Comparison of ENCODE assay signal across 15 cellular contexts in the genomic region with DNA sequence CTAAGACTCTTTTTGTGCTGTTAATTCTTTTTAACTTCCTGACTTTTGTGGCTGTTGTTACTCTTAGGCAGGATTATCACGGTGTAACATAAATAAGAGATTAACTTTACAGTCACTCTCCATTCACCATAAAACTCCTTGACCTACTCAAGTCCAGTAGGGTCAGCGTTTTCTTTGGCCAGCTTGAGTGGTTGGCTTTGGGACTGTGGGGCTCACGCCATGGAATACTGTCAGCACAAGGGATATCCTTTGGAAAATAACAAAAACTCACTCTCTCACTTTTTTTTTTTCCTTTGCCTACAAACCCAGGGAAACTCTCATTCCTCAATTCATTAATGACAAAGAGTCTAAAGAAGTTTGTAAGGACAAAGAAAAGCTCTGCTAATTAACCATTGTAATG.
DNase-seq lines count a peak whose midpoint lies in the region; ATAC-seq, FAIRE-seq and TF ChIP-seq lines count a peak whose summit lies in the region.
"Had no signal": no experiment of that assay in that cellular context is flagged by ENCODE, and none has a peak within 500 bp of the region (broad histone marks: within the 10 kb centered on the region; RNA-seq: fewer than 3 reads in every experiment).

No MANE protein-coding gene starts in this region.

- no peaks in the 10 kb centered on the region for H3K9me3 ChIP-seq in right cardiac atrium (ENCODE audit: control insufficient read depth, low read length)
- no peaks in the 10 kb centered on the region for H3K9me3 ChIP-seq in right atrium auricular region
- no peaks in the 10 kb centered on the region for H3K9me3 ChIP-seq in MG63
- H3K9me3 ChIP-seq: BLaER1 had no signal

- ATAC-seq in right cardiac atrium = peak; percentile 75 to 88
- ATAC-seq: HCT116 had no signal

- H3K27me3 Mint-ChIP-seq in endothelial cell (ENCODE audit: unreplicated experiment) (no peaks in the 10 kb centered on the region), osteocyte (ENCODE audit: unreplicated experiment) (no peaks in the 10 kb centered on the region)

- H3K36me3 Mint-ChIP-seq in endothelial cell (ENCODE audit: low read depth, unreplicated experiment) (no peaks in the 10 kb centered on the region), osteocyte (ENCODE audit: unreplicated experiment) (no peaks in the 10 kb centered on the region)
- H3K36me3 Mint-ChIP-seq: CD14-positive monocyte; CD4-positive, alpha-beta memory T cell had no signal

- H3K36me3 ChIP-seq in right atrium auricular region (no peaks in the 10 kb centered on the region), MG63 (no peaks in the 10 kb centered on the region)
- H3K36me3 ChIP-seq: BLaER1 had no signal

- no peak for TF ChIP-seq CTCF in right atrium auricular region (IDR thresholded peaks at IDR 0.05)
- no peak for TF ChIP-seq CTCF in endothelial cell (IDR thresholded peaks at IDR 0.05; ENCODE audit: unreplicated experiment)
- no peak for TF ChIP-seq CTCF in osteocyte (IDR thresholded peaks at IDR 0.05)

- H3K4me3 Mint-ChIP-seq in endothelial cell (ENCODE audit: unreplicated experiment) (no peak overlapping the region), osteocyte (ENCODE audit: unreplicated experiment) (no peak overlapping the region)
- H3K4me3 Mint-ChIP-seq: CD14-positive monocyte; CD4-positive, alpha-beta memory T cell had no signal

- WGBS in right cardiac atrium = 39% methylated on average over 3 of the region's 3 CpGs

- H3K4me1 ChIP-seq in right cardiac atrium (ENCODE audit: control insufficient read depth, insufficient read depth, low read length) (peaks cover 2% of the 10 kb centered on the region), right atrium auricular region (peaks cover 0 to 21% of the 10 kb centered on the region in 2 donors)
- H3K4me1 ChIP-seq: BLaER1 had no signal

- H3K27ac ChIP-seq in right cardiac atrium (ENCODE audit: low read length) (no peak overlapping the region), right atrium auricular region (no peak overlapping the region)
- H3K27ac ChIP-seq: BLaER1 had no signal

- no peak overlapping the region for H3K4me3 ChIP-seq in right cardiac atrium (ENCODE audit: low read length)
- H3K4me3 ChIP-seq in right atrium auricular region = no peak overlapping the region
- no peak overlapping the region for H3K4me3 ChIP-seq in MG63
- H3K4me3 ChIP-seq: BLaER1 had no signal

- DNase-seq in right cardiac atrium = peak; percentile 33 to 68 (median 46)
- DNase-seq in right atrium auricular region (ENCODE audit: low spot score) = no peak
- peak; percentile 7 for DNase-seq in MG63
- no peak for DNase-seq in endothelial cell (ENCODE audit: low spot score)
- DNase-seq in urothelium cell line (ENCODE audit: low spot score) = no peak
- no peak for DNase-seq in osteocyte (ENCODE audit: extremely low spot score, unreplicated experiment)
- no peak for DNase-seq in activated CD4-positive, alpha-beta T cell treated with anti-CD3 and anti-CD28 coated beads, Interleukin-2, amount 50 U/mL, for 4 hours
- DNase-seq: 8988T; CD4-positive, alpha-beta memory T cell; DMS153; DMS79; GDM1 had no signal

- FAIRE-seq in urothelium cell line (lab: Jason Lieb, UNC) = no peak

- peaks cover 8% of the 10 kb centered on the region for H3K4me1 Mint-ChIP-seq in endothelial cell (ENCODE audit: unreplicated experiment)
- peaks cover 22% of the 10 kb centered on the region for H3K4me1 Mint-ChIP-seq in osteocyte (ENCODE audit: unreplicated experiment)
- H3K4me1 Mint-ChIP-seq: CD14-positive monocyte; CD4-positive, alpha-beta memory T cell had no signal

- H3K9me3 Mint-ChIP-seq in endothelial cell (ENCODE audit: unreplicated experiment) (no peaks in the 10 kb centered on the region), osteocyte (ENCODE audit: unreplicated experiment) (no peaks in the 10 kb centered on the region)
- H3K9me3 Mint-ChIP-seq: CD14-positive monocyte had no signal

- intact Hi-C loops in right cardiac atrium (cut with DNase I) = no loop called here

- no peaks in the 10 kb centered on the region for H3K27me3 ChIP-seq in right cardiac atrium (ENCODE audit: control insufficient read depth, insufficient read depth)
- H3K27me3 ChIP-seq in right atrium auricular region = no peaks in the 10 kb centered on the region
- no peaks in the 10 kb centered on the region for H3K27me3 ChIP-seq in MG63
- H3K27me3 ChIP-seq: BLaER1 had no signal

- H3K27ac Mint-ChIP-seq in endothelial cell (ENCODE audit: unreplicated experiment) = peak overlapping the region; percentile 38
- H3K27ac Mint-ChIP-seq in osteocyte (ENCODE audit: unreplicated experiment) = no peak overlapping the region
- H3K27ac Mint-ChIP-seq: CD14-positive monocyte; CD4-positive, alpha-beta memory T cell had no signal

Comparison
In these comparisons a context has a peak if more than half of its experiments do, and no peak if none do; other contexts are left out.
1. DNase-seq: peak in right cardiac atrium (3 of 3) and MG63 (single experiment); none in right atrium auricular region (single experiment), endothelial cell (single experiment), urothelium cell line (single experiment), osteocyte (single experiment) and activated CD4-positive, alpha-beta T cell treated with anti-CD3 and anti-CD28 coated beads, Interleukin-2, amount 50 U/mL, for 4 hours (0 of 2).